In genomic region chr10:130377986-130378545, GRCh38 we compare ENCODE assay signal across 25 cellular contexts.
"Had no signal": no experiment of that assay in that cellular context is flagged by ENCODE, and none has a peak within 500 bp of the region (broad histone marks: within the 10 kb centered on the region; RNA-seq: fewer than 3 reads in every experiment).

No MANE protein-coding gene starts in this region.

- FAIRE-seq: kidney had no signal

- H3K4me2 ChIP-seq: smooth muscle cell had no signal

- H3K9me3 ChIP-seq: right lobe of liver, thoracic aorta, vagina had no signal

- DNase-seq: activated CD4-positive, alpha-beta T cell treated with anti-CD3 and anti-CD28 coated beads, Interleukin-2, amount 10 ng/mL, durations not matched to agents 7 days and 5 days; activated CD8-positive, alpha-beta memory T cell treated with anti-CD3 and anti-CD28 coated beads, Interleukin-2, amount 10 ng/mL, durations not matched to agents 7 days and 5 days; activated CD8-positive, alpha-beta T cell treated with anti-CD3 and anti-CD28 coated beads for 36 hours; activated effector memory CD4-positive, alpha-beta T cell treated with anti-CD3 and anti-CD28 coated beads, Interleukin-2, amount 50 U/mL, for 16 hours; activated naive CD4-positive, alpha-beta T cell treated with anti-CD3 and anti-CD28 coated beads, Interleukin-2, amount 50 U/mL, for 16 hours; activated naive CD8-positive, alpha-beta T cell treated with anti-CD3 and anti-CD28 coated beads, Interleukin-2, amount 50 U/mL, for 24 hours; activated T-cell treated with anti-CD3 and anti-CD28 coated beads for 4 hours; dermis blood vessel endothelial cell; effector CD8-positive, alpha-beta T cell; erythroblast; foreskin fibroblast; kidney; left lung; midbrain; nucleus accumbens; right lobe of liver; stimulated activated CD4-positive, alpha-beta T cell treated with anti-CD3 and anti-CD28 coated beads, Interleukin-2, amount 100 ng/mL, for 48 hours; stimulated activated naive CD4-positive, alpha-beta T cell had no signal

- H3K36me3 ChIP-seq: cardiac muscle cell, left lung, right lobe of liver, thoracic aorta, vagina had no signal

- H3K27me3 ChIP-seq: cardiac muscle cell, right lobe of liver, vagina had no signal

- ATAC-seq: activated CD4-positive, CD25-positive, alpha-beta regulatory T cell treated with anti-CD3 and anti-CD28 coated beads, Interleukin-2, amount 50 U/mL, for 24 hours; activated CD8-positive, alpha-beta memory T cell treated with anti-CD3 and anti-CD28 coated beads, Interleukin-2, amount 10 ng/mL, durations not matched to agents 7 days and 5 days; activated CD8-positive, alpha-beta T cell treated with anti-CD3 and anti-CD28 coated beads for 36 hours; activated naive CD8-positive, alpha-beta T cell treated with anti-CD3 and anti-CD28 coated beads, Interleukin-2, amount 50 U/mL, for 24 hours; left lung had no signal

- H3K4me1 ChIP-seq: left lung, right lobe of liver, vagina had no signal

- H3K4me3 ChIP-seq: cardiac muscle cell, left lung, lung, right lobe of liver, smooth muscle cell, thoracic aorta, vagina had no signal

- H3K27ac ChIP-seq: cardiac muscle cell, left lung, right lobe of liver, thoracic aorta, vagina, VCaP had no signal
